24 cellular contexts compared by ENCODE assay signal in the genomic region with DNA sequence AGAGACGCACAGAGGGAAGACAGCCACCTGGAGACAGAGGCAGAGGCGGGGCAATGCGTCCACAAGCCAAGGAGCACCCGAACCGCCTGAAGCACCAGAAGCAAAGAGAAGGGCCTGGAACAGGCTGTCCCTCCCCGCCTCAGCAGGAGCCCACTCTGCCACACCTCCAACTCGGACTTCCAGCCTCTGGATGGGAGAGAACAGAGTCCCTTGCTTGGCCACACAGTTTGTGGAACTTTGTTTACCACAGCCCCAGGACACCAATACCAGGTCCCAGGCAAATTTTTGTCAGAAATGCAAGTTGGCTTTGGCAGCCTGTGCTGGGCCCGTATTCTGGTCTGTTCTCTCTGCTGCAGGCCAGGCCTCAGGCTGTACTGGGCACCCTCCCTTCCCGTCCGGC.
"Had no signal": no experiment of that assay in that cellular context is flagged by ENCODE, and none has a peak within 500 bp of the region (broad histone marks: within the 10 kb centered on the region; RNA-seq: fewer than 3 reads in every experiment).

No MANE protein-coding gene starts in this region.

- H3K27ac ChIP-seq: heart right ventricle, left ventricle myocardium inferior, lower lobe of right lung, parathyroid adenoma, psoas muscle, right lobe of liver, stomach, thoracic aorta had no signal

- H3K27ac Mint-ChIP-seq: stimulated activated memory B cell treated with anti-CD40 and anti-IgM and Interleukin-4, amounts not matched to agents 10 μg/mL and 1 μg/mL and 100 μg/mL, for 72 hours had no signal

- H3K27me3 ChIP-seq: heart right ventricle, right lobe of liver, spleen, stomach, transverse colon had no signal

- H3K4me3 ChIP-seq: heart right ventricle, left ventricle myocardium inferior, lower lobe of right lung, psoas muscle, right lobe of liver, spleen, stomach, thoracic aorta, transverse colon had no signal

- H3K4me3 Mint-ChIP-seq: naive B cell; nephron; stimulated activated memory B cell treated with anti-CD40 and anti-IgM and Interleukin-4, amounts not matched to agents 10 μg/mL and 1 μg/mL and 100 μg/mL, for 72 hours had no signal

- FAIRE-seq: colon, urothelium cell line had no signal

- H3K79me2 ChIP-seq: parathyroid adenoma had no signal

- H2AFZ ChIP-seq: parathyroid adenoma had no signal

- DNase-seq: dermis blood vessel endothelial cell; effector CD8-positive, alpha-beta T cell; foreskin melanocyte; heart right ventricle; islet precursor cell; left ventricle myocardium inferior; lower lobe of right lung; mesenchymal stem cell; naive B cell; psoas muscle; retina; right lobe of liver; spleen; stimulated activated CD4-positive, alpha-beta T cell treated with anti-CD3 and anti-CD28 coated beads, Interleukin-15, amount 100 ng/mL, for 24 hours; stimulated activated CD4-positive, alpha-beta T cell treated with anti-CD3 and anti-CD28 coated beads, Interleukin-1b, Interleukin-23, amount 100 ng/mL, for 48 hours; stimulated activated CD4-positive, alpha-beta T cell treated with anti-CD3 and anti-CD28 coated beads, Interleukin-4, amount 100 ng/mL, for 24 hours; stomach; transverse colon had no signal

- H3K9me3 ChIP-seq: lower lobe of right lung, psoas muscle, right lobe of liver, thoracic aorta, transverse colon had no signal

- H3K9ac ChIP-seq: parathyroid adenoma had no signal

- H3K4me1 ChIP-seq: lower lobe of right lung, parathyroid adenoma, psoas muscle, right lobe of liver, transverse colon had no signal

- ATAC-seq: psoas muscle; stimulated activated memory B cell treated with anti-CD40 and anti-IgM and Interleukin-4, amounts not matched to agents 10 μg/mL and 1 μg/mL and 100 μg/mL, for 72 hours had no signal

- H3K36me3 ChIP-seq: heart right ventricle, left ventricle myocardium inferior, lower lobe of right lung, right lobe of liver, spleen, stomach, thoracic aorta, transverse colon had no signal

- H3K4me1 Mint-ChIP-seq: naive B cell; stimulated activated memory B cell treated with anti-CD40 and anti-IgM and Interleukin-4, amounts not matched to agents 10 μg/mL and 1 μg/mL and 100 μg/mL, for 72 hours had no signal

- H3K27me3 Mint-ChIP-seq: stimulated activated memory B cell treated with anti-CD40 and anti-IgM and Interleukin-4, amounts not matched to agents 10 μg/mL and 1 μg/mL and 100 μg/mL, for 72 hours had no signal
